Comparison of ENCODE assay signal across 15 cellular contexts in genomic region chr16:1752853-1753252, GRCh38. TPM values are rescaled to one million over a fixed set of nuclear protein-coding genes. Genes with fewer than 3 reads are reported as not detected.
A peak's percentile ranks its signal among the peaks of the same experiment; 100 is the strongest.
DNase-seq lines count a peak whose midpoint lies in the region; ATAC-seq and TF ChIP-seq lines count a peak whose summit lies in the region.
"Had no signal": no experiment of that assay in that cellular context is flagged by ENCODE, and none has a peak within 500 bp of the region (broad histone marks: within the 10 kb centered on the region; RNA-seq: fewer than 3 reads in every experiment).

No MANE protein-coding gene starts in this region.

- TF ChIP-seq CTCF in left ventricle myocardium inferior (IDR thresholded peaks at IDR 0.05; ENCODE audit: borderline replicate concordance) = no peak

- H3K4me1 ChIP-seq in left ventricle myocardium inferior (no peaks in the 10 kb centered on the region), trophoblast cell (ENCODE audit: control insufficient read depth in 1 of 2, insufficient read depth in 2 of 2, low read length in 2 of 2) (no peaks in the 10 kb centered on the region)

- no CpG with 5 or more reads among the region's 14 CpGs for WGBS in trophoblast cell (ENCODE audit: extremely low coverage, insufficient coverage, insufficient read length)

- DNase-seq in left cardiac atrium (peak; percentile 17), left ventricle myocardium inferior (no peak), cerebellar nuclear complex (lab: John Stamatoyannopoulos, UW) (peak; percentile 74 to 79), trophoblast cell (no peak), NCI-H1436 treated with DMSO at 0.1 percent for 48 hours (lab: John Stamatoyannopoulos, UW) (no peak), NOMO-1 (lab: John Stamatoyannopoulos, UW; ENCODE audit: unreplicated experiment in 2 of 2) (no peak)
- DNase-seq: Calu3; CD8-positive, alpha-beta T cell; DMS79 treated with DMSO at 0.1 percent for 48 hours; GOT3; H7; HFFc6 had no signal

- H3K18ac ChIP-seq in trophoblast cell (ENCODE audit: low read length) = no peak overlapping the region

- peak overlapping the region; percentile 49 for H3K9ac ChIP-seq in trophoblast cell (ENCODE audit: low read length)
- H3K9ac ChIP-seq: BLaER1 treated with 17β-estradiol and CSF1 and Interleukin-3, amounts not matched to agents 10 nM and 100 nM had no signal

- H3K9me3 ChIP-seq in left ventricle myocardium inferior (replicated peaks) (no peaks in the 10 kb centered on the region), trophoblast cell (ENCODE audit: insufficient read depth, low read depth, low read length) (no peaks in the 10 kb centered on the region)
- H3K9me3 ChIP-seq: BLaER1 treated with 17β-estradiol and CSF1 and Interleukin-3, amounts not matched to agents 10 nM and 100 nM had no signal

- H3K23ac ChIP-seq in trophoblast cell (ENCODE audit: low read length) = no peak overlapping the region

- ATAC-seq in left cardiac atrium = no peak
- ATAC-seq: CD8-positive, alpha-beta T cell; HCT116; HepG2 had no signal

- no peaks in the 10 kb centered on the region for H3K79me2 ChIP-seq in trophoblast cell (ENCODE audit: control insufficient read depth, insufficient read depth, low read length, poor library complexity)

- no peak overlapping the region for H2BK12ac ChIP-seq in trophoblast cell (ENCODE audit: low read length)

- H3K27me3 ChIP-seq in left ventricle myocardium inferior (ENCODE audit: low read depth) (no peaks in the 10 kb centered on the region), trophoblast cell (ENCODE audit: insufficient read depth, low read length) (no peaks in the 10 kb centered on the region)
- H3K27me3 ChIP-seq: BLaER1 treated with 17β-estradiol and CSF1 and Interleukin-3, amounts not matched to agents 10 nM and 100 nM had no signal

- no peak overlapping the region for H2AFZ ChIP-seq in trophoblast cell (ENCODE audit: insufficient read depth, low read length, poor library complexity)

- no peak overlapping the region for H2BK5ac ChIP-seq in trophoblast cell (ENCODE audit: low read depth, low read length, poor library complexity)

- H4K8ac ChIP-seq in trophoblast cell (ENCODE audit: low read depth, low read length) = no peak overlapping the region

- no peak overlapping the region for H4K91ac ChIP-seq in trophoblast cell (ENCODE audit: low read depth, low read length)

- no peaks in the 10 kb centered on the region for H3K79me1 ChIP-seq in trophoblast cell (ENCODE audit: low read length)

- H3K4ac ChIP-seq in trophoblast cell (ENCODE audit: low read depth, low read length) = no peak overlapping the region

- intact Hi-C loops in left cardiac atrium (cut with DNase I) (no loop called here), left ventricle myocardium inferior (cut with micrococcal nuclease) (no loop called here)

- H3K36me3 ChIP-seq in left ventricle myocardium inferior = peaks cover 87% of the 10 kb centered on the region
- H3K36me3 ChIP-seq in trophoblast cell (ENCODE audit: control insufficient read depth in 1 of 2, insufficient read depth in 2 of 2, low read length in 2 of 2) = peaks cover 44 to 51% of the 10 kb centered on the region in 2 experiments

- H3K27ac ChIP-seq in left ventricle myocardium inferior (replicated peaks) = no peak overlapping the region
- no peak overlapping the region for H3K27ac ChIP-seq in trophoblast cell (ENCODE audit: low read depth, low read length)
- H3K27ac ChIP-seq: BLaER1 treated with 17β-estradiol and CSF1 and Interleukin-3, amounts not matched to agents 10 nM and 100 nM had no signal

- no peak overlapping the region for H2BK120ac ChIP-seq in trophoblast cell (ENCODE audit: insufficient read depth, low read length, poor library complexity)

- H3K14ac ChIP-seq in trophoblast cell (ENCODE audit: low read length) = no peak overlapping the region

- no peak overlapping the region for H2AK5ac ChIP-seq in trophoblast cell (ENCODE audit: low read length)

- no peak overlapping the region for H3K4me2 ChIP-seq in trophoblast cell (ENCODE audit: low read length)
- H3K4me2 ChIP-seq: BLaER1 treated with 17β-estradiol and CSF1 and Interleukin-3, amounts not matched to agents 10 nM and 100 nM had no signal

- H3K4me3 ChIP-seq in left ventricle myocardium inferior (no peak overlapping the region), trophoblast cell (ENCODE audit: low read depth, low read length) (no peak overlapping the region)
- H3K4me3 ChIP-seq: BLaER1 treated with 17β-estradiol and CSF1 and Interleukin-3, amounts not matched to agents 10 nM and 100 nM had no signal

- no peak overlapping the region for H4K12ac ChIP-seq in trophoblast cell (ENCODE audit: low read depth, low read length)

RNA-seq across cellular contexts. Expression of gene NME3, which starts 18.5 kb away (rescaled TPM):
- total RNA-seq in left cardiac atrium = 10 to 100 TPM; 35.7 to 43.4 TPM
- 37.0 TPM for total RNA-seq in left ventricle myocardium inferior
- 31.6 TPM in 2 replicates for polyA plus RNA-seq in trophoblast cell (2013)

RNA-seq across cellular contexts. Expression of gene EME2, which starts 19.8 kb away (rescaled TPM):
- total RNA-seq in left cardiac atrium (10 to 100 TPM in 1 of 2 donors, 1 to 10 TPM in 1; 6.9 to 11.9 TPM), left ventricle myocardium inferior (7.4 TPM)
- polyA plus RNA-seq in trophoblast cell (2013) = 3.6 and 4.3 TPM in 2 replicates

RNA-seq across cellular contexts. Expression of gene MRPS34, which starts 20.1 kb away (rescaled TPM):
- total RNA-seq in left cardiac atrium (10 to 100 TPM; 57.0 to 69.2 TPM), left ventricle myocardium inferior (78.0 TPM)
- polyA plus RNA-seq in trophoblast cell (2013) = 94.3 and 98.1 TPM in 2 replicates

RNA-seq across cellular contexts. Expression of gene SPSB3, which starts 29.5 kb away (rescaled TPM):
- 10 to 100 TPM; 25.9 to 27.7 TPM for total RNA-seq in left cardiac atrium
- total RNA-seq in left ventricle myocardium inferior = 36.8 TPM
- polyA plus RNA-seq in trophoblast cell (2013) = 33.2 and 35.2 TPM in 2 replicates

RNA-seq across cellular contexts. Expression of gene NUBP2, which starts 29.9 kb away (rescaled TPM):
- total RNA-seq in left cardiac atrium (10 to 100 TPM; 32.5 to 33.6 TPM), left ventricle myocardium inferior (36.2 TPM)
- 44.4 and 44.6 TPM in 2 replicates for polyA plus RNA-seq in trophoblast cell (2013)

Comparison
In these comparisons a context has a peak if more than half of its experiments do, and no peak if none do; other contexts are left out.
1. DNase-seq: peak in left cardiac atrium (single experiment) and cerebellar nuclear complex (2 of 2); none in left ventricle myocardium inferior (single experiment), trophoblast cell (0 of 2), NCI-H1436 treated with DMSO at 0.1 percent for 48 hours (single experiment) and NOMO-1 (0 of 2).